25 cellular contexts compared by ENCODE assay signal in genomic region chr11:2155511-2155910, GRCh38. TPM values are rescaled to one million over a fixed set of nuclear protein-coding genes. Genes with fewer than 3 reads are reported as not detected.
DNase-seq lines count a peak whose midpoint lies in the region; ATAC-seq, FAIRE-seq and TF ChIP-seq lines count a peak whose summit lies in the region.
"Had no signal": no experiment of that assay in that cellular context is flagged by ENCODE, and none has a peak within 500 bp of the region (broad histone marks: within the 10 kb centered on the region; RNA-seq: fewer than 3 reads in every experiment).

No MANE protein-coding gene starts in this region.

- no peaks in the 10 kb centered on the region for H3K9me1 ChIP-seq in IMR-90 (ENCODE audit: insufficient read depth, low read length)

- H4K8ac ChIP-seq in IMR-90 (ENCODE audit: low read depth in 2 of 2, low read length in 2 of 2): no peak overlapping the region
- H4K8ac ChIP-seq in neuronal stem cell (ENCODE audit: low read depth, low read length): no peak overlapping the region

- H3K14ac ChIP-seq in IMR-90 (replicated peaks; ENCODE audit: low read depth, low read length): no peak overlapping the region
- H3K14ac ChIP-seq in neuronal stem cell (ENCODE audit: low read length): peak overlapping the region; percentile 94

- H2BK120ac ChIP-seq in IMR-90 (ENCODE audit: low read depth, low read length): no peak overlapping the region
- peak overlapping the region; percentile 81 for H2BK120ac ChIP-seq in neuronal stem cell (ENCODE audit: low read depth, low read length)

- FAIRE-seq in HTR-8/SVneo (lab: Jason Lieb, UNC) (no peak), GM12892 (lab: Jason Lieb, UNC) (no peak)
- FAIRE-seq: A549, GM12891 had no signal

- H3K56ac ChIP-seq in IMR-90 (ENCODE audit: extremely low read depth, insufficient read depth, low read length): no peak overlapping the region

- H3K4me2 ChIP-seq in IMR-90 (ENCODE audit: low read depth, low read length) (no peak overlapping the region), neuronal stem cell (ENCODE audit: insufficient read depth, low read length, poor library complexity, severe bottlenecking) (no peak overlapping the region)
- H3K4me2 ChIP-seq: A549 had no signal

- H3K23ac ChIP-seq in IMR-90 (ENCODE audit: low read depth, low read length): no peak overlapping the region
- H3K23ac ChIP-seq in neuronal stem cell (ENCODE audit: low read depth, low read length, poor library complexity): no peak overlapping the region

- POLR2A ChIA-PET in IMR-90 (lab: Charles Lee; ENCODE audit: unreplicated experiment): no interaction called here

- no peak overlapping the region for H2BK5ac ChIP-seq in IMR-90 (ENCODE audit: low read depth, low read length, poor library complexity, severe bottlenecking)
- H2BK5ac ChIP-seq in neuronal stem cell (ENCODE audit: low read length): peak overlapping the region; percentile 42

- H3K4me1 ChIP-seq in IMR-90 (ENCODE audit: control insufficient read depth, insufficient read depth, low read length) (no peaks in the 10 kb centered on the region), NT2/D1 (ENCODE audit: insufficient read depth, insufficient read length) (peaks cover 10% of the 10 kb centered on the region), neuronal stem cell (ENCODE audit: control insufficient read depth in 2 of 2, insufficient read depth in 1 of 2, low read depth in 1 of 2, low read length in 2 of 2) (peaks cover 0 to 8% of the 10 kb centered on the region in 2 donors), heart right ventricle (peaks cover 3 to 24% (median 7%) of the 10 kb centered on the region in 9 donors)
- H3K4me1 ChIP-seq: A549 had no signal

- CTCF ChIA-PET in IMR-90 (lab: Yijun Ruan, JAX): interaction anchor here (1.5 to 1.6 kb wide), 2 partner anchors 154 to 503 kb away, joined by 5 read pairs; no protein-coding TSS in a partner anchor

- H2AK5ac ChIP-seq in IMR-90 (ENCODE audit: low read depth, low read length): no peak overlapping the region
- peak overlapping the region; percentile 98 for H2AK5ac ChIP-seq in neuronal stem cell (ENCODE audit: low read depth, low read length)

- peak overlapping the region; percentile 100 for H2BK12ac ChIP-seq in neuronal stem cell (ENCODE audit: low read length)

- H3K27me3 ChIP-seq in IMR-90 (ENCODE audit: control insufficient read depth, insufficient read depth, low read length): peaks cover 5% of the 10 kb centered on the region; the same call in 1 of the 2 replicates
- H3K27me3 ChIP-seq in NT2/D1 (ENCODE audit: insufficient read depth, insufficient read length): peaks cover 18% of the 10 kb centered on the region
- H3K27me3 ChIP-seq in neuronal stem cell (ENCODE audit: control insufficient read depth in 3 of 3, insufficient read depth in 3 of 3, low read depth in 1 of 3, low read length in 3 of 3): peaks cover 0 to 28% (median 0%) of the 10 kb centered on the region in 3 experiments
- H3K27me3 ChIP-seq in heart right ventricle: peaks cover 0 to 24% (median 9%) of the 10 kb centered on the region in 7 donors
- H3K27me3 ChIP-seq: BE2C had no signal

- TF ChIP-seq CTCF in IMR-90 (conservative IDR thresholded peaks at IDR 0.05; ENCODE audit: low read depth, low read length) (no peak), choroid plexus epithelial cell (conservative IDR thresholded peaks at IDR 0.05; ENCODE audit: low read depth, low read length) (no peak), heart right ventricle (IDR thresholded peaks at IDR 0.05) (no peak)

- no TSS peak for BruUV-seq in IMR-90 (replicated peaks; lab: Mats Ljungman, UMichigan)

- TF ChIP-seq POLR2A in IMR-90 (IDR thresholded peaks at IDR 0.05; ENCODE audit: low read depth, low read length) (no peak), GM12892 (IDR thresholded peaks at IDR 0.05; ENCODE audit: low read depth, low read length) (no peak)

- H3K27ac ChIP-seq in IMR-90 (ENCODE audit: insufficient read depth, low read length) (no peak overlapping the region), neuronal stem cell (replicated peaks; ENCODE audit: low read length) (no peak overlapping the region), heart right ventricle (no peak overlapping the region)
- H3K27ac ChIP-seq: A549; BLaER1 treated with 17β-estradiol and CSF1 and Interleukin-3, amounts not matched to agents 10 nM and 100 nM had no signal

- H3K4ac ChIP-seq in IMR-90 (ENCODE audit: low read depth, low read length) (no peak overlapping the region), neuronal stem cell (ENCODE audit: low read length) (peak overlapping the region; percentile 6)

- no peaks in the 10 kb centered on the region for H3K36me3 ChIP-seq in IMR-90 (ENCODE audit: control insufficient read depth, insufficient read depth, low read length)
- H3K36me3 ChIP-seq in NT2/D1 (ENCODE audit: insufficient read depth, insufficient read length, low read length): no peaks in the 10 kb centered on the region
- no peaks in the 10 kb centered on the region for H3K36me3 ChIP-seq in neuronal stem cell (replicated peaks in 1 of 2; ENCODE audit: control insufficient read depth in 2 of 2, insufficient read depth in 2 of 2, low read length in 2 of 2)
- no peaks in the 10 kb centered on the region for H3K36me3 ChIP-seq in heart right ventricle
- H3K36me3 ChIP-seq: BE2C; BLaER1 treated with 17β-estradiol and CSF1 and Interleukin-3, amounts not matched to agents 10 nM and 100 nM had no signal

- H2BK15ac ChIP-seq in IMR-90 (ENCODE audit: low read depth, low read length) (no peak overlapping the region), neuronal stem cell (ENCODE audit: low read length) (peak overlapping the region; percentile 74)

- H3K4me3 ChIP-seq in IMR-90 (ENCODE audit: insufficient read depth, low read depth, low read length): no peak overlapping the region
- H3K4me3 ChIP-seq in NT2/D1 (ENCODE audit: insufficient read length, low read depth): no peak overlapping the region
- no peak overlapping the region for H3K4me3 ChIP-seq in choroid plexus epithelial cell (ENCODE audit: low read depth, low read length)
- H3K4me3 ChIP-seq in neuronal stem cell (ENCODE audit: low read length in 2 of 2): no peak overlapping the region
- no peak overlapping the region for H3K4me3 ChIP-seq in heart right ventricle
- H3K4me3 ChIP-seq: A549; BLaER1 treated with 17β-estradiol and CSF1 and Interleukin-3, amounts not matched to agents 10 nM and 100 nM had no signal

- H3K18ac ChIP-seq in IMR-90 (ENCODE audit: low read depth, low read length) (no peak overlapping the region), neuronal stem cell (ENCODE audit: low read length) (peak overlapping the region; percentile 90)

- H4K20me1 ChIP-seq in IMR-90 (ENCODE audit: insufficient read depth, low read length): peaks cover 3% of the 10 kb centered on the region; the same call in 1 of the 2 replicates

- H4K91ac ChIP-seq in IMR-90 (ENCODE audit: insufficient read depth, low read depth, low read length) (no peak overlapping the region), neuronal stem cell (ENCODE audit: low read depth, low read length, poor library complexity) (no peak overlapping the region)

- dilution Hi-C loops in IMR-90 (cut with HindIII; ENCODE audit: low sequenced_read_pairs, unreplicated experiment): no loop called here

- H2AFZ ChIP-seq in IMR-90 (replicated peaks; ENCODE audit: low read length, poor library complexity) (no peak overlapping the region), neuronal stem cell (ENCODE audit: low read length) (no peak overlapping the region)

- ATAC-seq in IMR-90 (ENCODE audit: low read depth) (no peak), heart right ventricle (no peak)

- intact Hi-C loops in IMR-90 (cut with micrococcal nuclease) (no loop called here), heart right ventricle (cut with DNase I) (loop anchor here in 4 of 10 donors (2.0 to 10.0 kb wide), 6 partner anchors 271 to 511 kb away; no protein-coding TSS in a partner anchor)

- in situ Hi-C loops in IMR-90 (cut with MboI; ENCODE audit: low sequenced_read_pairs): no loop called here

- no peak for DNase-seq in IMR-90
- no peak for DNase-seq in NT2/D1 (ENCODE audit: low read depth, low spot score)
- peak; percentile 41 for DNase-seq in choroid plexus epithelial cell (ENCODE audit: low read depth)
- no peak for DNase-seq in neuronal stem cell (ENCODE audit: low spot score)
- no peak for DNase-seq in HTR-8/SVneo (ENCODE audit: insufficient read length, low spot score)
- DNase-seq in heart right ventricle: no peak
- no peak for DNase-seq in GM12892 (ENCODE audit: insufficient read length)
- DNase-seq: 8988T; ACHN; AML-193; BE2C; Calu3; CD4-positive, alpha-beta T cell; CD8-positive, alpha-beta memory T cell; DMS53; DMS79 treated with DMSO at 0.1 percent for 48 hours; GF-D8; H9 had no signal

- no peak for TF ChIP-seq RAD21 in IMR-90 (IDR thresholded peaks at IDR 0.05; ENCODE audit: low read length)

- H3K79me1 ChIP-seq in IMR-90 (ENCODE audit: low read depth in 1 of 2, low read length in 2 of 2): no peaks in the 10 kb centered on the region
- H3K79me1 ChIP-seq in neuronal stem cell (ENCODE audit: low read depth, low read length): no peaks in the 10 kb centered on the region

- H4K5ac ChIP-seq in IMR-90 (ENCODE audit: low read depth, low read length): no peak overlapping the region

- no peak overlapping the region for H2BK20ac ChIP-seq in IMR-90 (ENCODE audit: low read depth, low read length)

- peak overlapping the region; percentile 3 for H2AK9ac ChIP-seq in IMR-90 (replicated peaks; ENCODE audit: low read depth, low read length, poor library complexity)

- WGBS in IMR-90 (ENCODE audit: extremely low coverage in 2 of 2, insufficient read length in 1 of 2), 2 experiments: 63% methylated on average over 5 of the region's 29 CpGs; no CpG with 5 or more reads in 1 of the 2 experiments
- WGBS in neuronal stem cell (ENCODE audit: extremely low coverage in 2 of 2, insufficient read length in 2 of 2, insufficient replicate concordance in 1 of 2), 2 donors: no CpG with 5 or more reads among the region's 29 CpGs
- WGBS in heart right ventricle, 2 donors: 63 to 67% methylated on average over 28 to 29 of the region's 29 CpGs

- H3K9me3 ChIP-seq in IMR-90 (ENCODE audit: control insufficient read depth, insufficient read depth, low read length) (no peaks in the 10 kb centered on the region), NT2/D1 (ENCODE audit: insufficient read depth, low read length) (no peaks in the 10 kb centered on the region), neuronal stem cell (replicated peaks in 1 of 2; ENCODE audit: control insufficient read depth in 2 of 2, insufficient read depth in 1 of 2, low read depth in 1 of 2, low read length in 2 of 2) (no peaks in the 10 kb centered on the region), heart right ventricle (no peaks in the 10 kb centered on the region)
- H3K9me3 ChIP-seq: A549; BE2C; BLaER1 treated with 17β-estradiol and CSF1 and Interleukin-3, amounts not matched to agents 10 nM and 100 nM had no signal

- H3K9ac ChIP-seq in IMR-90 (ENCODE audit: low read depth, low read length): no peak overlapping the region
- peak overlapping the region; percentile 32 for H3K9ac ChIP-seq in NT2/D1 (ENCODE audit: insufficient read length, low read depth)
- H3K9ac ChIP-seq in neuronal stem cell (ENCODE audit: low read depth, low read length, poor library complexity): peak overlapping the region; percentile 21

RNA-seq across cellular contexts. Expression of gene INS, which starts 5.5 kb away (rescaled TPM):
- total RNA-seq in IMR-90 (2012; rRNA removed) (not detected in 2 replicates), heart right ventricle (1 to 10 TPM in 1 of 10 donors, under 1 TPM in 1, not detected in 8; 0.76 to 1.0 TPM)
- polyA plus RNA-seq in IMR-90 (2012; rRNA removed) (not detected in 2 replicates), heart right ventricle (1 to 10 TPM in 1 of 2 donors, not detected in 1; 3.3 TPM)
- not detected in 2 replicates for polyA plus RNA-seq in IMR-90 (2012; cell fraction: cytosol; rRNA removed)
- polyA plus RNA-seq in IMR-90 (2012; cell fraction: nucleus; rRNA removed; ENCODE audit: low replicate concordance): not detected in 2 replicates
- not detected for polyA plus RNA-seq in neuronal stem cell (2013, experiment 1 of 2)
- polyA plus RNA-seq in neuronal stem cell (2013, experiment 2 of 2): not detected
- polyA plus RNA-seq in GM12892 (2012; ENCODE audit: missing spikeins): not detected
- total RNA-seq: Calu3; CD4-positive, alpha-beta T cell; CD8-positive, alpha-beta memory T cell; Daoy; G401; H4; H9 had no signal
- polyA plus RNA-seq: A549; CD14-positive monocyte; CD8-positive, alpha-beta memory T cell had no signal

RNA-seq across cellular contexts. Expression of gene TH, which starts 16.1 kb away (rescaled TPM):
- total RNA-seq in IMR-90 (2012; rRNA removed) (not detected in 2 replicates), heart right ventricle (not detected)
- polyA plus RNA-seq in IMR-90 (2012; rRNA removed) (0.06 and 0.10 TPM in 2 replicates), heart right ventricle (under 1 TPM; 0.14 to 0.15 TPM)
- 0.03 TPM in 1 of 2 replicates, not detected in the other for polyA plus RNA-seq in IMR-90 (2012; cell fraction: cytosol; rRNA removed)
- 0.08 TPM in 1 of 2 replicates, not detected in the other for polyA plus RNA-seq in IMR-90 (2012; cell fraction: nucleus; rRNA removed; ENCODE audit: low replicate concordance)
- 1.0 TPM for polyA plus RNA-seq in neuronal stem cell (2013, experiment 1 of 2)
- 0.82 TPM for polyA plus RNA-seq in neuronal stem cell (2013, experiment 2 of 2)
- not detected for polyA plus RNA-seq in GM12892 (2012; ENCODE audit: missing spikeins)
- total RNA-seq: Calu3; CD4-positive, alpha-beta T cell; CD8-positive, alpha-beta memory T cell; Daoy; G401; H4; H9 had no signal
- polyA plus RNA-seq: A549; CD14-positive monocyte; CD8-positive, alpha-beta memory T cell had no signal

RNA-seq across cellular contexts. Expression of gene IGF2, which starts 16.3 kb away (rescaled TPM):
- total RNA-seq in IMR-90 (2012; rRNA removed): 2.3 and 5.0 TPM in 2 replicates
- 17.5 and 21.8 TPM in 2 replicates for polyA plus RNA-seq in IMR-90 (2012; rRNA removed)
- polyA plus RNA-seq in IMR-90 (2012; cell fraction: cytosol; rRNA removed): 20.6 and 23.2 TPM in 2 replicates
- 4.8 and 6.4 TPM in 2 replicates for polyA plus RNA-seq in IMR-90 (2012; cell fraction: nucleus; rRNA removed; ENCODE audit: low replicate concordance)
- polyA plus RNA-seq in neuronal stem cell (2013, experiment 1 of 2): 11.8 TPM
- 11.0 TPM for polyA plus RNA-seq in neuronal stem cell (2013, experiment 2 of 2)
- 100 to 1,000 TPM in 3 of 10 donors, 10 to 100 TPM in 7; 68.8 to 195 (median 81.6) TPM for total RNA-seq in heart right ventricle
- 10 to 100 TPM; 36.0 to 85.9 TPM for polyA plus RNA-seq in heart right ventricle
- not detected for polyA plus RNA-seq in GM12892 (2012; ENCODE audit: missing spikeins)
- total RNA-seq: CD4-positive, alpha-beta T cell; G401 had no signal
- polyA plus RNA-seq: CD14-positive monocyte; CD8-positive, alpha-beta memory T cell had no signal

Comparison
In these comparisons a context has a peak if more than half of its experiments do, and no peak if none do; other contexts are left out.
1. RNA of gene IGF2, which starts 16.3 kb away (total RNA-seq): 68.8 to 195 TPM in heart right ventricle; 2.3 to 5.0 TPM in IMR-90; every median in the first group is over 10 times any median in the second.